Comparison of ENCODE assay signal across 28 cellular contexts in the genomic region with DNA sequence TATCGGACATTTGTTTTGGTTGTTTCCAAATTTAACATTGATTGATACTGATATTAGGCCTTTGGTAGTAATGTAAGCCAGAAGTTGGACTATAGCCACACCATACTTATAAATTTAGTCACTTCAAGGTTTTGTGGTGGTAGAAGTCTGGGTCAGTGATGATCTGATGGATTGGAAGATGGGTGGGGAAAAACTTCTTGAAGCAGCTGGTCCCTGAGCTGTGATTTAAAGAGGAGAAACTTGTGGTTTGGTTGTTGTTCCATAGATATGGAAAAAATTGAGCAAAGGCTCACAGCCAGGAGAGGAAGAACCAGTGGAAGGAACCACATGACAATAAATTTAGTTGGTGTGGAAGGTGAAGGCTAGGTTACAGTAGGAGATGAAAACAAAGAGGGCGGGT. TPM values are rescaled to one million over a fixed set of nuclear protein-coding genes. Genes with fewer than 3 reads are reported as not detected.
"Had no signal": no experiment of that assay in that cellular context is flagged by ENCODE, and none has a peak within 500 bp of the region (broad histone marks: within the 10 kb centered on the region; RNA-seq: fewer than 3 reads in every experiment).

No MANE protein-coding gene starts in this region.

- ATAC-seq: activated T-cell treated with anti-CD3 and anti-CD28 coated beads, Interleukin-2, amount 50 U/mL, for 72 hours; PC-3 had no signal

- H3K4me1 ChIP-seq: ascending aorta had no signal

- H3K27me3 ChIP-seq: ascending aorta, brain microvascular endothelial cell, cardiac muscle cell had no signal

- H3K9me3 ChIP-seq: ascending aorta had no signal

- DNase-seq: activated CD4-positive, alpha-beta memory T cell treated with anti-CD3 and anti-CD28 coated beads for 36 hours; activated CD4-positive, alpha-beta T cell treated with anti-CD3 and anti-CD28 coated beads, Interleukin-2, amount 10 ng/mL, durations not matched to agents 7 days and 5 days; activated CD4-positive, CD25-positive, alpha-beta regulatory T cell; activated CD8-positive, alpha-beta memory T cell treated with anti-CD3 and anti-CD28 coated beads for 24 hours; activated gamma-delta T cell treated with Interleukin-2 at 50 U/mL for 16 hours; activated naive CD4-positive, alpha-beta T cell treated with anti-CD3 and anti-CD28 coated beads, Interleukin-2, amount 10 ng/mL, durations not matched to agents 7 days and 5 days; activated naive CD8-positive, alpha-beta T cell treated with anti-CD3 and anti-CD28 coated beads for 36 hours; activated T-cell treated with anti-CD3 and anti-CD28 coated beads for 4 hours; activated T-cell treated with anti-CD3 and anti-CD28 coated beads, Interleukin-2, amount 50 U/mL, for 72 hours; amniotic stem cell; brain microvascular endothelial cell; KG1; NCI-H1092; NCI-H1417; NCI-H1930; NCI-H2171 treated with DMSO at 0.1 percent for 48 hours; NCI-H345; NCI-H510A treated with DMSO at 0.1 percent for 48 hours; NCI-H69; PC-3; SIG-M5; T-helper 1 cell had no signal

- H3K4me3 ChIP-seq: ascending aorta, cardiac muscle cell had no signal

- H3K36me3 ChIP-seq: ascending aorta, brain microvascular endothelial cell, cardiac muscle cell had no signal

- H3K27ac ChIP-seq: ascending aorta, brain microvascular endothelial cell, cardiac muscle cell, VCaP had no signal

RNA-seq across cellular contexts. Expression of gene PTHLH, which starts 26.1 kb away (rescaled TPM):
- total RNA-seq: activated CD4-positive, alpha-beta T cell treated with anti-CD3 and anti-CD28 coated beads, Interleukin-2, amount 10 ng/mL, durations not matched to agents 7 days and 5 days; activated naive CD8-positive, alpha-beta T cell treated with anti-CD3 and anti-CD28 coated beads for 36 hours; activated T-cell treated with anti-CD3 and anti-CD28 coated beads, Interleukin-2, amount 50 U/mL, for 72 hours; activated T-helper 2 cell treated with anti-CD3 and anti-CD28 coated beads, Interferon-gamma antibody, Interleukin-2, Interleukin-4, amounts not matched to agents 10 μg/mL and 5 μg/mL and 100 μg/mL, durations not matched to agents 14 hours and 24 hours and 36 hours; ascending aorta; cardiac muscle cell; T-helper 2 cell treated with Interferon-gamma antibody and Interleukin-4, amounts not matched to agents 100 ng/mL and 5 ng/mL, for 36 hours had no signal
- polyA plus RNA-seq: cardiac muscle cell, IgD-negative memory B cell had no signal
